16 cellular contexts compared by ENCODE assay signal in the genomic region with DNA sequence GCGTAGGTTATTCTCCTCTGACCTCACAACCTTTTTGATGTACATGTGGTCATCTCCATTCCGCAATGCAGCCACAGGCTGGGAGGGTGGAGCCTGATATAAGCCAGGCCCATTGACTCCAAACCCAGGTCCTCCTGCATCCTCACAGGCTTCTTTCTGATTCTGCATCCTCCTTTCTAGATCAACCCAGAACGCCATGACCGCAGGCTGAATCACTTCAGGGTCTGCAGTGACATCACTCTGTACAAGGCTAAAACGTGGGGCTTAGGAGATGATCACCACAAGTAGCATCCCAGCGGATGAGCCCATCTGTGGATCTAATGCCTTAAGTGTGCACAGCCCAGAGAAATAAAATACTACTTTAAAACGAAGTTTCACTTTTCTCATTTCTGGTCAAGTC. TPM values are rescaled to one million over a fixed set of nuclear protein-coding genes. Genes with fewer than 3 reads are reported as not detected.
DNase-seq lines count a peak whose midpoint lies in the region; ATAC-seq, FAIRE-seq and TF ChIP-seq lines count a peak whose summit lies in the region.
"Had no signal": no experiment of that assay in that cellular context is flagged by ENCODE, and none has a peak within 500 bp of the region (broad histone marks: within the 10 kb centered on the region; RNA-seq: fewer than 3 reads in every experiment).

No MANE protein-coding gene starts in this region.

- H3K9me3 ChIP-seq in K562 (replicated peaks; ENCODE audit: control insufficient read depth, insufficient read depth, low read depth, low read length) (no peaks in the 10 kb centered on the region), T-helper 17 cell (ENCODE audit: control insufficient read depth, low read length, poor library complexity, severe bottlenecking) (no peaks in the 10 kb centered on the region), GM23248 (ENCODE audit: low read depth) (no peaks in the 10 kb centered on the region)
- H3K9me3 ChIP-seq: A549, Caco-2, HAP-1 had no signal

- H3K4me1 ChIP-seq in K562 (replicated peaks in 1 of 2; ENCODE audit: control insufficient read depth in 2 of 2, insufficient read depth in 2 of 2, low read length in 2 of 2) (no peaks in the 10 kb centered on the region; a peak in 1 of 5 replicates), GM23248 (ENCODE audit: insufficient read depth) (no peaks in the 10 kb centered on the region)
- H3K4me1 ChIP-seq: A549, Caco-2, HAP-1 had no signal

- H3K4me2 ChIP-seq in K562 (ENCODE audit: insufficient read depth, low read length), result no peak overlapping the region
- no peak overlapping the region for H3K4me2 ChIP-seq in GM23248 (ENCODE audit: unreplicated experiment)
- H3K4me2 ChIP-seq: A549 had no signal

- TF ChIP-seq RAD21 in K562 (CRISPR knock-in tag; conservative IDR thresholded peaks at IDR 0.05 in 1 of 2, IDR thresholded peaks at IDR 0.05 in 1 of 2), result no peak

- FAIRE-seq in K562 (lab: Jason Lieb, UNC), result no peak
- FAIRE-seq: A549, D721Med, GM12878 had no signal

- H3K4me3 ChIP-seq in K562 (no peak overlapping the region), GM23248 (no peak overlapping the region)
- H3K4me3 ChIP-seq: A549, GM12878, HAP-1 had no signal

- no peak overlapping the region for H3K27ac Mint-ChIP-seq in T-helper 17 cell
- H3K27ac Mint-ChIP-seq: CD4-positive, alpha-beta T cell had no signal

- H4K20me1 ChIP-seq in K562 (replicated peaks; ENCODE audit: control insufficient read depth, insufficient read depth, low read length), result no peaks in the 10 kb centered on the region
- H4K20me1 ChIP-seq in GM23248 (ENCODE audit: insufficient read depth), result no peaks in the 10 kb centered on the region

- WGBS in K562 (ENCODE audit: insufficient coverage, low coverage, missing lambda C conversion rate), result 1% methylated on average over 7 of the region's 7 CpGs
- 82 to 84% methylated on average over 7 of the region's 7 CpGs for WGBS in GM23248 (ENCODE audit: low coverage in 1 of 2, low lambda C conversion rate in 2 of 2, missing lambda C conversion rate in 2 of 2), 2 experiments

- no peak overlapping the region for H3K27ac ChIP-seq in K562 (ENCODE audit: extremely low read depth, low read depth, low read length)
- H3K27ac ChIP-seq in GM23248, result no peak overlapping the region
- H3K27ac ChIP-seq: 22Rv1, A549, C4-2B had no signal

- H3K9ac ChIP-seq in K562 (ENCODE audit: insufficient read depth in 1 of 2, low read depth in 2 of 2, low read length in 2 of 2) (no peak overlapping the region), GM23248 (no peak overlapping the region)

- peaks cover 27% of the 10 kb centered on the region for H3K27me3 Mint-ChIP-seq in T-helper 17 cell

- H3K27me3 ChIP-seq in K562 (ENCODE audit: control insufficient read depth in 2 of 2, insufficient read depth in 2 of 2, low read length in 2 of 2) (peaks cover 24 to 26% of the 10 kb centered on the region in 2 experiments), GM23248 (replicated peaks; ENCODE audit: insufficient read depth) (no peaks in the 10 kb centered on the region)

- H3K36me3 Mint-ChIP-seq in T-helper 17 cell (ENCODE audit: low read depth), result no peaks in the 10 kb centered on the region

- no peak for TF ChIP-seq POLR2A in K562 (conservative IDR thresholded peaks at IDR 0.05)

- in situ Hi-C loops in K562 (cut with MboI) (no loop called here), GM23248 (cut with MboI) (no loop called here)

- H3K79me2 ChIP-seq in K562 (ENCODE audit: control insufficient read depth, insufficient read depth, low read length) (no peaks in the 10 kb centered on the region), GM23248 (ENCODE audit: insufficient read depth) (no peaks in the 10 kb centered on the region)

- H3F3A ChIP-seq in GM23248 (ENCODE audit: insufficient read depth), result no peaks in the 10 kb centered on the region

- POLR2A ChIA-PET in K562 (lab: Yijun Ruan, JAX), result interaction anchor here (0.7 kb wide), 1 partner anchor 9 kb away, joined by 4 read pairs; no protein-coding TSS in a partner anchor

- intact Hi-C loops in K562 (cut with micrococcal nuclease), result no loop called here

- no peaks in the 10 kb centered on the region for H3K9me1 ChIP-seq in K562 (ENCODE audit: control insufficient read depth, insufficient read depth, low read length)

- peak; percentile 15 for DNase-seq in EL
- peak; percentile 7 for DNase-seq in LHCN-M2 (ENCODE audit: low read depth)
- DNase-seq in K562 (ENCODE audit: extremely low read depth in 1 of 4, low spot score in 3 of 4), result no peak
- peak; percentile 33 for DNase-seq in mesenteric fat pad (ENCODE audit: low spot score)
- no peak for DNase-seq in T-helper 17 cell
- no peak for DNase-seq in NCI-H2196 treated with DMSO at 0.1 percent for 48 hours (lab: John Stamatoyannopoulos, UW; ENCODE audit: unreplicated experiment)
- no peak for DNase-seq in GM23248
- DNase-seq: AML-193; Caco-2; CD4-positive, alpha-beta T cell had no signal

- CTCF ChIA-PET in K562 (lab: Yijun Ruan, JAX; ENCODE audit: low intra/inter-chr PET ratio), result no interaction called here

- H3K4me1 Mint-ChIP-seq in T-helper 17 cell, result peaks cover 2% of the 10 kb centered on the region

- peak; percentile 65 for ATAC-seq in K562
- no peak for ATAC-seq in T-helper 17 cell
- ATAC-seq: A549, GM12878 had no signal

- no peak overlapping the region for H3K4me3 Mint-ChIP-seq in T-helper 17 cell
- H3K4me3 Mint-ChIP-seq: CD4-positive, alpha-beta T cell had no signal

- BruUV-seq in K562 (replicated peaks; lab: Mats Ljungman, UMichigan), result no TSS peak

- H2AFZ ChIP-seq in K562 (ENCODE audit: low read depth, low read length) (no peak overlapping the region), GM23248 (no peak overlapping the region)

- TF ChIP-seq CTCF in K562 (IDR thresholded peaks at IDR 0.05 in 2 of 3, conservative IDR thresholded peaks at IDR 0.05 in 1 of 3; ENCODE audit: insufficient read depth in 2 of 3, low read depth in 1 of 3, low read length in 3 of 3), result no peak

- no peaks in the 10 kb centered on the region for H3K36me3 ChIP-seq in K562 (ENCODE audit: control insufficient read depth, insufficient read depth, low read length)
- H3K36me3 ChIP-seq in GM23248 (ENCODE audit: low read depth), result no peaks in the 10 kb centered on the region
- H3K36me3 ChIP-seq: HAP-1 had no signal

- TF ChIP-seq EP300 in K562 (IDR thresholded peaks at IDR 0.05; ENCODE audit: low read length), result no peak

- H3K9me2 ChIP-seq in GM23248 (ENCODE audit: insufficient read depth), result no peaks in the 10 kb centered on the region

TF ChIP-seq in K562, 482 proteins besides CTCF, POLR2A, EP300 and RAD21 (continues in another document):
- TF ChIP-seq HDAC3 (IDR thresholded peaks at IDR 0.05; ENCODE audit: borderline replicate concordance, partially characterized antibody), result no peak

RNA-seq across cellular contexts. Expression of a gene that starts 16.1 kb away (rescaled TPM):
- total RNA-seq in LHCN-M2 (2014; rRNA removed) (111 and 122 TPM in 2 replicates), K562 (2014; rRNA removed) (300 and 314 TPM in 2 replicates), K562 (2014; rRNA removed; fragmentation: Illumina TruSeq; extraction: Trizol) (251 and 264 TPM in 2 replicates), K562 (2015; rRNA removed; fragmentation: Illumina TruSeq; extraction: Trizol) (262 and 268 TPM in 2 replicates), K562 (2021) (175 and 182 TPM in 2 replicates), mesenteric fat pad (55.8 TPM), T-helper 17 cell (10 to 100 TPM; 20.8 to 24.9 TPM)
- 108 TPM for polyA plus RNA-seq in LHCN-M2 (2012)
- total RNA-seq in K562 (2011; cell fraction: chromatin; rRNA removed; ENCODE audit: low replicate concordance), result 94.0 and 95.1 TPM in 2 replicates
- total RNA-seq in K562 (2011; cell fraction: nucleolus; rRNA removed), result 64.3 and 68.4 TPM in 2 replicates
- 71.1 and 80.7 TPM in 2 replicates for total RNA-seq in K562 (2011; cell fraction: nucleoplasm; rRNA removed)
- polyA plus RNA-seq in K562 (2011; rRNA removed) (74.8 and 102 TPM in 2 replicates), K562 (2014; fragmentation: Illumina TruSeq; extraction: Trizol) (283 and 349 TPM in 2 replicates), K562 (2014; fragmentation: Nextera tagmentation; extraction: Ambion mirVana) (100 to 1,000 TPM in 1 of 2 experiments, 10 to 100 TPM in 1; 95.2 to 157 TPM), K562 (2014; rRNA removed) (249 and 275 TPM in 2 replicates), GM23248 (2016; fragmentation: Nextera tagmentation; extraction: Ambion mirVana) (162 and 164 TPM in 2 replicates)
- 60.0 and 76.6 TPM in 2 replicates for polyA plus RNA-seq in K562 (2011; cell fraction: cytosol; rRNA removed)
- 76.3 and 82.2 TPM in 2 replicates for polyA plus RNA-seq in K562 (2011; cell fraction: nucleus; rRNA removed)
- polyA plus RNA-seq in K562 (2012), result 90.3 and 177 TPM in 2 replicates
- polyA minus RNA-seq in K562 (2011; rRNA and poly(A)+ RNA removed), result 58.1 and 63.4 TPM in 2 replicates
- 43.2 and 43.7 TPM in 2 replicates for polyA minus RNA-seq in K562 (2011; cell fraction: cytosol; rRNA and poly(A)+ RNA removed)
- 52.0 and 75.4 TPM in 2 replicates for polyA minus RNA-seq in K562 (2011; cell fraction: nucleus; rRNA and poly(A)+ RNA removed)
- 113 and 120 TPM in 2 replicates for total RNA-seq in GM23248 (2014; rRNA removed; shearing (Covaris generic))

RNA-seq across cellular contexts. Expression of a gene that starts 16.1 kb away (rescaled TPM):
- not detected in 2 replicates for total RNA-seq in LHCN-M2 (2014; rRNA removed)
- polyA plus RNA-seq in LHCN-M2 (2012), result 0.28 TPM
- 0.30 TPM in 1 of 2 replicates, not detected in the other for total RNA-seq in K562 (2011; cell fraction: chromatin; rRNA removed; ENCODE audit: low replicate concordance)
- not detected in 2 replicates for total RNA-seq in K562 (2011; cell fraction: nucleolus; rRNA removed)
- not detected in 2 replicates for total RNA-seq in K562 (2011; cell fraction: nucleoplasm; rRNA removed)
- total RNA-seq in K562 (2014; rRNA removed), result not detected in 2 replicates
- total RNA-seq in K562 (2014; rRNA removed; fragmentation: Illumina TruSeq; extraction: Trizol), result 0.07 TPM in 1 of 2 replicates, not detected in the other
- total RNA-seq in K562 (2015; rRNA removed; fragmentation: Illumina TruSeq; extraction: Trizol), result 0.18 TPM in 1 of 2 replicates, not detected in the other
- total RNA-seq in K562 (2021), result not detected in 2 replicates
- polyA plus RNA-seq in K562 (2011; rRNA removed), result 0.04 TPM in 1 of 2 replicates, not detected in the other
- 0.01 and 0.09 TPM in 2 replicates for polyA plus RNA-seq in K562 (2011; cell fraction: cytosol; rRNA removed)
- 0.14 TPM in 1 of 2 replicates, not detected in the other for polyA plus RNA-seq in K562 (2011; cell fraction: nucleus; rRNA removed)
- 0.03 and 0.18 TPM in 2 replicates for polyA plus RNA-seq in K562 (2012)
- 0.22 TPM in 1 of 2 replicates, not detected in the other for polyA plus RNA-seq in K562 (2014; fragmentation: Illumina TruSeq; extraction: Trizol)
- polyA plus RNA-seq in K562 (2014; fragmentation: Nextera tagmentation; extraction: Ambion mirVana), result under 1 TPM in 1 of 2 experiments, not detected in 1; 0.07 TPM
- 0.05 TPM in 1 of 2 replicates, not detected in the other for polyA plus RNA-seq in K562 (2014; rRNA removed)
- polyA minus RNA-seq in K562 (2011; rRNA and poly(A)+ RNA removed), result 0.27 TPM in 1 of 2 replicates, not detected in the other
- polyA minus RNA-seq in K562 (2011; cell fraction: cytosol; rRNA and poly(A)+ RNA removed), result not detected in 2 replicates
- not detected in 2 replicates for polyA minus RNA-seq in K562 (2011; cell fraction: nucleus; rRNA and poly(A)+ RNA removed)
- 0.19 TPM for total RNA-seq in mesenteric fat pad
- not detected for total RNA-seq in T-helper 17 cell
- 0.32 and 0.63 TPM in 2 replicates for total RNA-seq in GM23248 (2014; rRNA removed; shearing (Covaris generic))
- polyA plus RNA-seq in GM23248 (2016; fragmentation: Nextera tagmentation; extraction: Ambion mirVana), result 0.32 and 0.35 TPM in 2 replicates
- total RNA-seq: CD4-positive, alpha-beta T cell had no signal

Comparison
In these comparisons a context has a peak if more than half of its experiments do, and no peak if none do; other contexts are left out.
1. DNase-seq: peak in EL (single experiment), LHCN-M2 (single experiment) and mesenteric fat pad (single experiment); none in K562 (0 of 4), T-helper 17 cell (0 of 3), NCI-H2196 treated with DMSO at 0.1 percent for 48 hours (single experiment) and GM23248 (single experiment).